In genomic region chr15:70474682-70475438, GRCh38 we compare ENCODE assay signal across 8 cellular contexts.
DNase-seq lines count a peak whose midpoint lies in the region; ATAC-seq lines count a peak whose summit lies in the region.

No MANE protein-coding gene starts in this region.

- DNase-seq in GDM1 (lab: John Stamatoyannopoulos, UW) (peak; percentile 81), NCI-H446 treated with DMSO at 0.1 percent for 48 hours (lab: John Stamatoyannopoulos, UW) (peak; percentile 94), amniotic stem cell (lab: John Stamatoyannopoulos, UW) (peak; percentile 64), hepatic stellate cell (ENCODE audit: low spot score) (peak; percentile 86), NCI-H187 treated with DMSO at 0.1 percent for 48 hours (lab: John Stamatoyannopoulos, UW) (no peak)
- peak; percentile 17 for DNase-seq in stimulated activated naive CD4-positive, alpha-beta T cell treated with Interleukin-2 at 50 U/mL for 16 hours (lab: John Stamatoyannopoulos, UW)

- ATAC-seq in HG03342 (IDR thresholded peaks at IDR 0.05; ENCODE audit: unreplicated experiment) (no peak), HG03095 (IDR thresholded peaks at IDR 0.05; ENCODE audit: unreplicated experiment) (no peak)
